In the genomic region with DNA sequence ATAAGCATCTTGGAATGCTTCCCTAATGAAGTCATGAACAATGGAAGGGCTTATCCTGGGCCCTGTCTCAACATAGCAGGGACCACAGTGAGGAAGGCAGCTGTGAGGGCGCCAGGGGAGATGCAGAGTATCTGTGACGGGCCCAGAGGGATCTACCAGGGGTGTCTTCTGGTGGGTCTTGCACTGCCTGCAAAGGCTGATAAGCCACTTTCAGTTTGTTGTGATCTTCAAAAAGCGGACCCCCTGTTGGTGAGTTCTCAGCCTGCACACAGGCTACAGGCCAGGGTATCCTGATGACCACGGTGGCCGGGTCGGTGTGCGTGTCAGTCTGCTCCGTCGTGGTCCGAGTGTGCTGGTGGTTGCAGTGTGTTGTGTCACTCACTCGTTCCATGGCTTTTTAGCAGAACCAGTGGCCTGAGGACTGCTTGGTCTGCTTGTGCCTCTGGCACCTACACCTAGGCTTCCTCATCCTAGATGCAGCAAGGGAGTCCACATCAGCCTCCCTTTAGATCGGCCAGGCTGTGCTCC, we compare ENCODE assay signal across 2 cellular contexts.
TF ChIP-seq lines count a peak whose summit lies in the region.

No MANE protein-coding gene starts in this region.

TF ChIP-seq in HepG2, 621 proteins besides CTCF, POLR2A, EP300 and RAD21:
- TF ChIP-seq KDM1A (CRISPR knock-in tag; IDR thresholded peaks at IDR 0.05) (no peak), ZNF746 (CRISPR knock-in tag; IDR thresholded peaks at IDR 0.05) (no peak), ZSCAN22 (CRISPR knock-in tag; IDR thresholded peaks at IDR 0.05) (no peak), TAF15 (IDR thresholded peaks at IDR 0.05; ENCODE audit: low read depth, low read length, poor library complexity, severe bottlenecking) (no peak), ZNF749 (CRISPR knock-in tag; IDR thresholded peaks at IDR 0.05; ENCODE audit: borderline replicate concordance) (no peak), MXI1 (IDR thresholded peaks at IDR 0.05; ENCODE audit: borderline replicate concordance, low read depth, low read length) (no peak), ZNF777 (CRISPR knock-in tag; IDR thresholded peaks at IDR 0.05) (no peak), ZNF432 (CRISPR knock-in tag; IDR thresholded peaks at IDR 0.05; ENCODE audit: borderline replicate concordance) (no peak), FOSL2 (CRISPR knock-in tag; IDR thresholded peaks at IDR 0.05) (no peak), TBX2 (CRISPR knock-in tag; IDR thresholded peaks at IDR 0.05; ENCODE audit: borderline replicate concordance) (no peak), FOXA3 (CRISPR knock-in tag; IDR thresholded peaks at IDR 0.05) (no peak), SAP130 (CRISPR knock-in tag; IDR thresholded peaks at IDR 0.05; ENCODE audit: low read depth) (no peak), SATB2 (CRISPR knock-in tag; IDR thresholded peaks at IDR 0.05) (no peak)
- TF ChIP-seq, protein P1, sequence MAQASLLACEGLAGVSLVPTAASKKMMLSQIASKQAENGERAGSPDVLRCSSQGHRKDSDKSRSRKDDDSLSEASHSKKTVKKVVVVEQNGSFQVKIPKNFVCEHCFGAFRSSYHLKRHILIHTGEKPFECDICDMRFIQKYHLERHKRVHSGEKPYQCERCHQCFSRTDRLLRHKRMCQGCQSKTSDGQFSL (CRISPR knock-in tag; IDR thresholded peaks at IDR 0.05), result no peak
- TF ChIP-seq, protein P2, sequence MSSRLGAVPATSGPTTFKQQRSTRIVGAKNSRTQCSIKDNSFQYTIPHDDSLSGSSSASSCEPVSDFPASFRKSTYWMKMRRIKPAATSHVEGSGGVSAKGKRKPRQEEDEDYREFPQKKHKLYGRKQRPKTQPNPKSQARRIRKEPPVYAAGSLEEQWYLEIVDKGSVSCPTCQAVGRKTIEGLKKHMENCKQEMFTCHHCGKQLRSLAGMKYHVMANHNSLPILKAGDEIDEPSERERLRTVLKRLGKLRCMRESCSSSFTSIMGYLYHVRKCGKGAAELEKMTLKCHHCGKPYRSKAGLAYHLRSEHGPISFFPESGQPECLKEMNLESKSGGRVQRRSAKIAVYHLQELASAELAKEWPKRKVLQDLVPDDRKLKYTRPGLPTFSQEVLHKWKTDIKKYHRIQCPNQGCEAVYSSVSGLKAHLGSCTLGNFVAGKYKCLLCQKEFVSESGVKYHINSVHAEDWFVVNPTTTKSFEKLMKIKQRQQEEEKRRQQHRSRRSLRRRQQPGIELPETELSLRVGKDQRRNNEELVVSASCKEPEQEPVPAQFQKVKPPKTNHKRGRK (CRISPR knock-in tag; IDR thresholded peaks at IDR 0.05), result no peak
- TF ChIP-seq, protein P3, sequence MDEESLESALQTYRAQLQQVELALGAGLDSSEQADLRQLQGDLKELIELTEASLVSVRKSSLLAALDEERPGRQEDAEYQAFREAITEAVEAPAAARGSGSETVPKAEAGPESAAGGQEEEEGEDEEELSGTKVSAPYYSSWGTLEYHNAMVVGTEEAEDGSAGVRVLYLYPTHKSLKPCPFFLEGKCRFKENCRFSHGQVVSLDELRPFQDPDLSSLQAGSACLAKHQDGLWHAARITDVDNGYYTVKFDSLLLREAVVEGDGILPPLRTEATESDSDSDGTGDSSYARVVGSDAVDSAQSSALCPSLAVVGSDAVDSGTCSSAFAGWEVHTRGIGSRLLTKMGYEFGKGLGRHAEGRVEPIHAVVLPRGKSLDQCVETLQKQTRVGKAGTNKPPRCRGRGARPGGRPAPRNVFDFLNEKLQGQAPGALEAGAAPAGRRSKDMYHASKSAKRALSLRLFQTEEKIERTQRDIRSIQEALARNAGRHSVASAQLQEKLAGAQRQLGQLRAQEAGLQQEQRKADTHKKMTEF (CRISPR knock-in tag; IDR thresholded peaks at IDR 0.05), result no peak
- TF ChIP-seq, protein P4, sequence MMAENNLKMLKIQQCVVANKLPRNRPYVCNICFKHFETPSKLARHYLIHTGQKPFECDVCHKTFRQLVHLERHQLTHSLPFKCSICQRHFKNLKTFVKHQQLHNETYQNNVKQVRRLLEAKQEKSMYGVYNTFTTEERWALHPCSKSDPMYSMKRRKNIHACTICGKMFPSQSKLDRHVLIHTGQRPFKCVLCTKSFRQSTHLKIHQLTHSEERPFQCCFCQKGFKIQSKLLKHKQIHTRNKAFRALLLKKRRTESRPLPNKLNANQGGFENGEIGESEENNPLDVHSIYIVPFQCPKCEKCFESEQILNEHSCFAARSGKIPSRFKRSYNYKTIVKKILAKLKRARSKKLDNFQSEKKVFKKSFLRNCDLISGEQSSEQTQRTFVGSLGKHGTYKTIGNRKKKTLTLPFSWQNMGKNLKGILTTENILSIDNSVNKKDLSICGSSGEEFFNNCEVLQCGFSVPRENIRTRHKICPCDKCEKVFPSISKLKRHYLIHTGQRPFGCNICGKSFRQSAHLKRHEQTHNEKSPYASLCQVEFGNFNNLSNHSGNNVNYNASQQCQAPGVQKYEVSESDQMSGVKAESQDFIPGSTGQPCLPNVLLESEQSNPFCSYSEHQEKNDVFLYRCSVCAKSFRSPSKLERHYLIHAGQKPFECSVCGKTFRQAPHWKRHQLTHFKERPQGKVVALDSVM (CRISPR knock-in tag; IDR thresholded peaks at IDR 0.05), result no peak
- TF ChIP-seq, protein P5, sequence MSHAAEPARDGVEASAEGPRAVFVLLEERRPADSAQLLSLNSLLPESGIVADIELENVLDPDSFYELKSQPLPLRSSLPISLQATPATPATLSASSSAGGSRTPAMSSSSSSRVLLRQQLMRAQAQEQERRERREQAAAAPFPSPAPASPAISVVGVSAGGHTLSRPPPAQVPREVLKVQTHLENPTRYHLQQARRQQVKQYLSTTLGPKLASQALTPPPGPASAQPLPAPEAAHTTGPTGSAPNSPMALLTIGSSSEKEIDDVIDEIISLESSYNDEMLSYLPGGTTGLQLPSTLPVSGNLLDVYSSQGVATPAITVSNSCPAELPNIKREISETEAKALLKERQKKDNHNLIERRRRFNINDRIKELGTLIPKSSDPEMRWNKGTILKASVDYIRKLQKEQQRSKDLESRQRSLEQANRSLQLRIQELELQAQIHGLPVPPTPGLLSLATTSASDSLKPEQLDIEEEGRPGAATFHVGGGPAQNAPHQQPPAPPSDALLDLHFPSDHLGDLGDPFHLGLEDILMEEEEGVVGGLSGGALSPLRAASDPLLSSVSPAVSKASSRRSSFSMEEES (CRISPR knock-in tag; IDR thresholded peaks at IDR 0.05), result no peak
TF ChIP-seq in HepG2: peak in this region for 0.

TF ChIP-seq in IMR-90, 13 proteins besides CTCF, POLR2A, EP300 and RAD21:
- TF ChIP-seq, protein P6, sequence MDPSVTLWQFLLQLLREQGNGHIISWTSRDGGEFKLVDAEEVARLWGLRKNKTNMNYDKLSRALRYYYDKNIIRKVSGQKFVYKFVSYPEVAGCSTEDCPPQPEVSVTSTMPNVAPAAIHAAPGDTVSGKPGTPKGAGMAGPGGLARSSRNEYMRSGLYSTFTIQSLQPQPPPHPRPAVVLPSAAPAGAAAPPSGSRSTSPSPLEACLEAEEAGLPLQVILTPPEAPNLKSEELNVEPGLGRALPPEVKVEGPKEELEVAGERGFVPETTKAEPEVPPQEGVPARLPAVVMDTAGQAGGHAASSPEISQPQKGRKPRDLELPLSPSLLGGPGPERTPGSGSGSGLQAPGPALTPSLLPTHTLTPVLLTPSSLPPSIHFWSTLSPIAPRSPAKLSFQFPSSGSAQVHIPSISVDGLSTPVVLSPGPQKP (IDR thresholded peaks at IDR 0.05; ENCODE audit: borderline replicate concordance, low read depth, low read length), result no peak
- TF ChIP-seq CHD1 (IDR thresholded peaks at IDR 0.05; ENCODE audit: low read depth, low read length), result no peak
- TF ChIP-seq FOS (IDR thresholded peaks at IDR 0.05; ENCODE audit: low read depth, low read length), result no peak
- TF ChIP-seq, protein P7, sequence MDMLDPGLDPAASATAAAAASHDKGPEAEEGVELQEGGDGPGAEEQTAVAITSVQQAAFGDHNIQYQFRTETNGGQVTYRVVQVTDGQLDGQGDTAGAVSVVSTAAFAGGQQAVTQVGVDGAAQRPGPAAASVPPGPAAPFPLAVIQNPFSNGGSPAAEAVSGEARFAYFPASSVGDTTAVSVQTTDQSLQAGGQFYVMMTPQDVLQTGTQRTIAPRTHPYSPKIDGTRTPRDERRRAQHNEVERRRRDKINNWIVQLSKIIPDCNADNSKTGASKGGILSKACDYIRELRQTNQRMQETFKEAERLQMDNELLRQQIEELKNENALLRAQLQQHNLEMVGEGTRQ (IDR thresholded peaks at IDR 0.05; ENCODE audit: low read depth, low read length), result no peak
- no peak for TF ChIP-seq RCOR1 (IDR thresholded peaks at IDR 0.05; ENCODE audit: insufficient replicate concordance, low read length)
- TF ChIP-seq MAFK (IDR thresholded peaks at IDR 0.05; ENCODE audit: low read depth, low read length), result no peak
- no peak for TF ChIP-seq BHLHE40 (IDR thresholded peaks at IDR 0.05; ENCODE audit: low read depth, low read length)
- no peak for TF ChIP-seq CEBPB (IDR thresholded peaks at IDR 0.05; ENCODE audit: low read depth, low read length)
- TF ChIP-seq MXI1 (IDR thresholded peaks at IDR 0.05; ENCODE audit: borderline replicate concordance, low read depth, low read length), result no peak
- TF ChIP-seq MAZ (IDR thresholded peaks at IDR 0.05; ENCODE audit: borderline replicate concordance, low read depth, low read length), result no peak
- no peak for TF ChIP-seq RFX5 (IDR thresholded peaks at IDR 0.05; ENCODE audit: low read depth, low read length)
- no peak for TF ChIP-seq SMC3 (IDR thresholded peaks at IDR 0.05; ENCODE audit: low read depth, low read length)
- no peak for TF ChIP-seq NFE2L2 (IDR thresholded peaks at IDR 0.05; ENCODE audit: low read depth, low read length)
